10 cellular contexts compared by ENCODE assay signal in genomic region chr16:67406628-67407027, GRCh38. TPM values are rescaled to one million over a fixed set of nuclear protein-coding genes. Genes with fewer than 3 reads are reported as not detected.
A peak's percentile ranks its signal among the peaks of the same experiment; 100 is the strongest.
DNase-seq lines count a peak whose midpoint lies in the region; ATAC-seq and TF ChIP-seq lines count a peak whose summit lies in the region.
"Had no signal": no experiment of that assay in that cellular context is flagged by ENCODE, and none has a peak within 500 bp of the region (broad histone marks: within the 10 kb centered on the region; RNA-seq: fewer than 3 reads in every experiment).

No MANE protein-coding gene starts in this region.

- TF ChIP-seq POLR2A in body of pancreas (IDR thresholded peaks at IDR 0.05): no peak

- CTCF ChIA-PET in Caco-2 (lab: Charles Lee): interaction anchor here (0.8 to 2.1 kb wide), 2 partner anchors 20 to 24 kb away, joined by 3 to 6 read pairs; partner anchors contain the start of gene HSD11B2

- POLR2A ChIA-PET in Caco-2 (lab: Charles Lee): no interaction called here

- H3K27me3 Mint-ChIP-seq in Caco-2 (ENCODE audit: insufficient read depth, unreplicated experiment): no peaks in the 10 kb centered on the region
- peaks cover 14% of the 10 kb centered on the region for H3K27me3 Mint-ChIP-seq in activated T-cell treated with anti-CD3 and anti-CD28 coated beads, Interleukin-2, amount 50 U/mL, for 72 hours (ENCODE audit: low read depth)

- no peaks in the 10 kb centered on the region for H3K9me3 Mint-ChIP-seq in Caco-2 (ENCODE audit: unreplicated experiment)
- H3K9me3 Mint-ChIP-seq in activated T-cell treated with anti-CD3 and anti-CD28 coated beads, Interleukin-2, amount 50 U/mL, for 72 hours: no peaks in the 10 kb centered on the region
- H3K9me3 Mint-ChIP-seq: activated naive CD4-positive, alpha-beta T cell treated with anti-CD3 and anti-CD28 coated beads, Interleukin-2, amount 50 U/mL, for 72 hours had no signal

- 66 to 83% methylated on average over 2 to 3 of the region's 3 CpGs for WGBS in body of pancreas, 2 donors
- 51 to 52% methylated on average over 3 of the region's 3 CpGs for WGBS in heart right ventricle, 2 donors

- peaks cover 26% of the 10 kb centered on the region for H3K4me1 ChIP-seq in body of pancreas
- peaks cover 11 to 39% (median 22%) of the 10 kb centered on the region in 9 donors for H3K4me1 ChIP-seq in heart right ventricle
- peaks cover 25 to 58% (median 46%) of the 10 kb centered on the region in 3 donors for H3K4me1 ChIP-seq in skeletal muscle tissue (ENCODE audit: control insufficient read depth in 3 of 3, insufficient read depth in 3 of 3, low read length in 3 of 3)
- peaks cover 42% of the 10 kb centered on the region for H3K4me1 ChIP-seq in Caco-2

- H3K4me1 Mint-ChIP-seq in Caco-2 (ENCODE audit: low read depth, unreplicated experiment): peaks cover 53% of the 10 kb centered on the region
- H3K4me1 Mint-ChIP-seq in activated T-cell treated with anti-CD3 and anti-CD28 coated beads, Interleukin-2, amount 50 U/mL, for 72 hours (ENCODE audit: low read depth): no peaks in the 10 kb centered on the region

- H3K4me3 Mint-ChIP-seq in Caco-2 (ENCODE audit: unreplicated experiment): no peak overlapping the region
- no peak overlapping the region for H3K4me3 Mint-ChIP-seq in activated T-cell treated with anti-CD3 and anti-CD28 coated beads, Interleukin-2, amount 50 U/mL, for 72 hours

- H3K27ac Mint-ChIP-seq in Caco-2 (ENCODE audit: unreplicated experiment): no peak overlapping the region
- H3K27ac Mint-ChIP-seq in activated T-cell treated with anti-CD3 and anti-CD28 coated beads, Interleukin-2, amount 50 U/mL, for 72 hours: no peak overlapping the region
- H3K27ac Mint-ChIP-seq: activated naive CD4-positive, alpha-beta T cell treated with anti-CD3 and anti-CD28 coated beads, Interleukin-2, amount 50 U/mL, for 72 hours had no signal

- peaks cover 10% of the 10 kb centered on the region for H3K36me3 Mint-ChIP-seq in Caco-2 (ENCODE audit: insufficient read depth, unreplicated experiment)
- no peaks in the 10 kb centered on the region for H3K36me3 Mint-ChIP-seq in activated T-cell treated with anti-CD3 and anti-CD28 coated beads, Interleukin-2, amount 50 U/mL, for 72 hours (ENCODE audit: insufficient read depth in 2 of 2)
- H3K36me3 Mint-ChIP-seq: activated naive CD4-positive, alpha-beta T cell treated with anti-CD3 and anti-CD28 coated beads, Interleukin-2, amount 50 U/mL, for 72 hours had no signal

- DNase-seq in GM03348 (ENCODE audit: low spot score) (peak; percentile 94), body of pancreas (no peak), heart right ventricle (no peak), Caco-2 (no peak), NCI-H1105 (lab: John Stamatoyannopoulos, UW) (no peak)
- no peak for DNase-seq in activated T-cell treated with anti-CD3 and anti-CD28 coated beads, Interleukin-2, amount 50 U/mL, for 72 hours
- DNase-seq: activated CD4-positive, CD25-positive, alpha-beta regulatory T cell had no signal

- ATAC-seq in body of pancreas (no peak), heart right ventricle (peak; percentile 52 to 87 (median 78)), HG03565 (IDR thresholded peaks at IDR 0.05; ENCODE audit: unreplicated experiment) (no peak)
- ATAC-seq in activated T-cell treated with anti-CD3 and anti-CD28 coated beads, Interleukin-2, amount 50 U/mL, for 72 hours (replicated peaks in 1 of 2): no peak
- ATAC-seq: activated naive CD4-positive, alpha-beta T cell treated with anti-CD3 and anti-CD28 coated beads, Interleukin-2, amount 50 U/mL, for 72 hours had no signal

- TF ChIP-seq CTCF in body of pancreas (IDR thresholded peaks at IDR 0.05): no peak
- no peak for TF ChIP-seq CTCF in heart right ventricle (IDR thresholded peaks at IDR 0.05)
- TF ChIP-seq CTCF in Caco-2 (IDR thresholded peaks at IDR 0.05; ENCODE audit: insufficient read depth in 1 of 2, low read depth in 1 of 2, low read length in 1 of 2, severe bottlenecking in 1 of 2, unreplicated experiment in 1 of 2): no peak

- H3K36me3 ChIP-seq in body of pancreas (replicated peaks in 1 of 2; ENCODE audit: insufficient read depth in 1 of 2, low read depth in 2 of 2) (no peaks in the 10 kb centered on the region), heart right ventricle (no peaks in the 10 kb centered on the region), skeletal muscle tissue (ENCODE audit: control insufficient read depth in 3 of 3, insufficient read depth in 3 of 3, low read length in 3 of 3) (no peaks in the 10 kb centered on the region), Caco-2 (ENCODE audit: control insufficient read depth, insufficient read depth, low read length) (no peaks in the 10 kb centered on the region)

- peak overlapping the region in 3 of 4 donors; percentile 85 to 94 (median 89) for H3K27ac ChIP-seq in body of pancreas
- peak overlapping the region in 9 of 10 donors; percentile 53 to 88 (median 78) for H3K27ac ChIP-seq in heart right ventricle
- H3K27ac ChIP-seq in skeletal muscle tissue (ENCODE audit: low read depth, low read length): peak overlapping the region; percentile 89

- intact Hi-C loops in body of pancreas (cut with DNase I) (no loop called here), heart right ventricle (cut with DNase I) (loop anchor here in 2 of 10 donors (5.0 to 10.0 kb wide), 2 partner anchors 39 to 142 kb away; no protein-coding TSS in a partner anchor), Caco-2 (cut with micrococcal nuclease; ENCODE audit: unreplicated experiment) (no loop called here)

- H3K27me3 ChIP-seq in body of pancreas: no peaks in the 10 kb centered on the region
- no peaks in the 10 kb centered on the region for H3K27me3 ChIP-seq in heart right ventricle
- no peaks in the 10 kb centered on the region for H3K27me3 ChIP-seq in skeletal muscle tissue (ENCODE audit: control insufficient read depth in 3 of 3, insufficient read depth in 3 of 3, low read length in 3 of 3)
- no peaks in the 10 kb centered on the region for H3K27me3 ChIP-seq in Caco-2 (replicated peaks; ENCODE audit: control insufficient read depth, insufficient read depth, low read length)

- H3K9ac ChIP-seq in skeletal muscle tissue (ENCODE audit: low read depth in 1 of 3, low read length in 3 of 3): peak overlapping the region; percentile 71 to 77 (median 74)

- H3K9me3 ChIP-seq in body of pancreas (no peaks in the 10 kb centered on the region), heart right ventricle (no peaks in the 10 kb centered on the region), skeletal muscle tissue (ENCODE audit: control insufficient read depth in 3 of 3, low read length in 3 of 3) (no peaks in the 10 kb centered on the region), Caco-2 (no peaks in the 10 kb centered on the region)

- H3K4me3 ChIP-seq in body of pancreas (no peak overlapping the region), heart right ventricle (no peak overlapping the region), skeletal muscle tissue (ENCODE audit: low read length in 3 of 3) (peak overlapping the region in 2 of 3 donors; percentile 24 to 45), Caco-2 (ENCODE audit: low read depth, low read length) (no peak overlapping the region)

- BruUV-seq in Caco-2 (replicated peaks; lab: Mats Ljungman, UMichigan): no TSS peak

RNA-seq across cellular contexts. Expression of gene ZDHHC1, which starts 9.6 kb away (rescaled TPM):
- total RNA-seq in body of pancreas (10 to 100 TPM; 13.0 to 57.0 TPM), heart right ventricle (1 to 10 TPM; 3.2 to 6.3 (median 4.2) TPM), skeletal muscle tissue (11.5 TPM), Caco-2 (2022) (1.0 and 1.3 TPM in 2 replicates)
- 1 to 10 TPM; 3.6 to 4.4 TPM for polyA plus RNA-seq in heart right ventricle
- 1 to 10 TPM; 1.9 to 2.1 TPM for total RNA-seq in activated T-cell treated with anti-CD3 and anti-CD28 coated beads, Interleukin-2, amount 50 U/mL, for 72 hours

RNA-seq across cellular contexts. Expression of gene TPPP3, which starts 13.3 kb away (rescaled TPM):
- total RNA-seq in body of pancreas: 10 to 100 TPM; 11.2 to 30.0 TPM
- total RNA-seq in heart right ventricle: 10 to 100 TPM in 1 of 10 donors, 1 to 10 TPM in 9; 6.4 to 15.9 (median 9.0) TPM
- polyA plus RNA-seq in heart right ventricle: 10 to 100 TPM; 21.1 to 26.1 TPM
- total RNA-seq in skeletal muscle tissue: 135 TPM
- 0.39 and 0.56 TPM in 2 replicates for total RNA-seq in Caco-2 (2022)
- total RNA-seq in activated T-cell treated with anti-CD3 and anti-CD28 coated beads, Interleukin-2, amount 50 U/mL, for 72 hours: under 1 TPM in 1 of 2 donors, not detected in 1; 0.16 TPM
- total RNA-seq: activated naive CD4-positive, alpha-beta T cell treated with anti-CD3 and anti-CD28 coated beads, Interleukin-2, amount 50 U/mL, for 72 hours had no signal

RNA-seq across cellular contexts. Expression of gene HSD11B2, which starts 24.3 kb away (rescaled TPM):
- total RNA-seq in body of pancreas (10 to 100 TPM in 1 of 2 donors, 1 to 10 TPM in 1; 5.4 to 13.8 TPM), heart right ventricle (1 to 10 TPM in 1 of 10 donors, under 1 TPM in 8, not detected in 1; 0.16 to 1.4 (median 0.57) TPM), skeletal muscle tissue (2.6 TPM), Caco-2 (2022) (11.3 and 12.3 TPM in 2 replicates)
- polyA plus RNA-seq in heart right ventricle: under 1 TPM; 0.41 to 0.51 TPM
- 1 to 10 TPM in 1 of 2 donors, under 1 TPM in 1; 0.53 to 1.1 TPM for total RNA-seq in activated T-cell treated with anti-CD3 and anti-CD28 coated beads, Interleukin-2, amount 50 U/mL, for 72 hours

Comparison
In these comparisons a context has a peak if more than half of its experiments do, and no peak if none do; other contexts are left out.
1. ATAC-seq: peak in heart right ventricle (8 of 8); none in body of pancreas (single experiment), HG03565 (single experiment) and activated T-cell treated with anti-CD3 and anti-CD28 coated beads, Interleukin-2, amount 50 U/mL, for 72 hours (0 of 2).
2. H3K4me3 ChIP-seq: peak in skeletal muscle tissue (2 of 3); none in body of pancreas (0 of 2), heart right ventricle (0 of 10) and Caco-2 (single experiment).
3. Peak in every context shown above with its lines, with median percentiles within 50 percentile points of each other: H3K27ac ChIP-seq.